ENCODE assay signal across 8 cellular contexts in the genomic region with DNA sequence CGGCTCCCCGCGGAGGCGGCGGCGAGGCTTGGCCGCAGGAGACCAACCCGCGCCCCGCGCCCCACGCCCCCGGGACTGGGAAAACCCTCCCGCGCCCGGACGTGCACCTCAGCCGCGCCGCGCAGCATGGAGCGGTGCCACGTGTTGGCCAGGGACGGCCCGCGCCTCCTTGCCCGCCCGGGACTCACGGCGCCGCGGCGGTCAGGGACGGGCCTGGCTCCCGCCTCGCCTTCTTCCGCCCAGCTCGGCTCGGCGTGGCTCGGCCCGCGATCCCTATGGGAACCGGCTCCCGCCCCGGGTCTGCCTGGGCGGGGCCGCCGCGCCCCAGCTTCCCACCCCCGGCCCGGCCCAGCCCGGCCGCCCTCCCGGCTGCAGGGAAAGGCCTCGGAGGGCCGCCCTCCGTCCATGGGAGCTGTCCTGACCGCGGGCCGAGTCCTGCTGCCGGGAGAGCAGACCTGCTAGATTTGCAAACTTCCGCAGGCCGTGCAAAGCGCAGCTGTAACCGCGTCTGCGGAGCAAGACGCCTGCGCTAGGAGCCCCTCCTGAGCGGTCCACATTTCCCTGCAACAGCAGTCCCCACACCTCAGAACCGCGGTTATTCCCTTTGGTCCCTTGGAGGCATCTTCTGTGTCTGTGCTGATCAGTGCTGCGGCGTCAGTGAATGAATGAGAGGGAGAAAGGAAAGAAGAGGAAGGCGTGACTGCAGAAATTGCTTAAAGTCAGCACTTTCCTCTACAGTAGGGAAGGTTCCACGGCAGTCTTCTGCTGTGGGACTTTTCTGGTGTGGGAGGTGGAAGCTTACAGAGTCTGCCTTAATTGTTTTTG. TPM values are rescaled to one million over a fixed set of nuclear protein-coding genes. Genes with fewer than 3 reads are reported as not detected.
DNase-seq lines count a peak whose midpoint lies in the region; ATAC-seq and TF ChIP-seq lines count a peak whose summit lies in the region.

A gene (minus strand): TSS at position 246 of the 825 bp plus-strand sequence. CDS start 1,013 bp downstream, outside the sequence.

- no peaks in the 10 kb centered on the region for H3K36me3 ChIP-seq in H7 (replicated peaks; ENCODE audit: control insufficient read depth, insufficient read depth, low read length)
- no peaks in the 10 kb centered on the region for H3K36me3 ChIP-seq in colonic mucosa
- no peaks in the 10 kb centered on the region for H3K36me3 ChIP-seq in kidney epithelial cell (ENCODE audit: control insufficient read depth, insufficient read depth, low read length)

- peak within 1 kb of the TSS; percentile 76 to 86 for H3K9ac ChIP-seq in colonic mucosa (ENCODE audit: low read depth in 2 of 2, low read length in 2 of 2)

- peaks cover 21% of the 10 kb centered on the region for H3K27me3 ChIP-seq in H7 (ENCODE audit: control insufficient read depth, insufficient read depth, low read length)
- H3K27me3 ChIP-seq in colonic mucosa, result no peaks in the 10 kb centered on the region
- H3K27me3 ChIP-seq in kidney epithelial cell (ENCODE audit: control insufficient read depth, insufficient read depth, low read length), result no peaks in the 10 kb centered on the region

- intact Hi-C loops in colonic mucosa (cut with DNase I), result no loop called here

- H3K9me3 ChIP-seq in colonic mucosa, result no peaks in the 10 kb centered on the region

- TF ChIP-seq CTCF in GM10266 (IDR thresholded peaks at IDR 0.05; ENCODE audit: control insufficient read depth, insufficient read depth, low read depth, missing control alignments) (no peak), colonic mucosa (IDR thresholded peaks at IDR 0.05) (no peak), kidney epithelial cell (IDR thresholded peaks at IDR 0.05; ENCODE audit: insufficient read depth, low read length, poor library complexity, severe bottlenecking) (no peak)

- peak within 1 kb of the TSS; percentile 57 for H3K4me3 ChIP-seq in H7 (ENCODE audit: insufficient read depth, low read depth, low read length)
- H3K4me3 ChIP-seq in colonic mucosa, result peak within 1 kb of the TSS; percentile 71
- H3K4me3 ChIP-seq in kidney epithelial cell (ENCODE audit: low read depth, low read length), result peak within 1 kb of the TSS; percentile 60

- H3K27ac ChIP-seq in colonic mucosa, result peak within 1 kb of the TSS; percentile 92

- H3K4me1 ChIP-seq in colonic mucosa, result no peaks in the 10 kb centered on the region

- ATAC-seq in GM21526 (IDR thresholded peaks at IDR 0.05; ENCODE audit: low FRiP score, unreplicated experiment), result no peak

- DNase-seq in GM10266 (ENCODE audit: extremely low spot score), result peak; percentile 71
- peak; percentile 88 for DNase-seq in H7
- DNase-seq in MV-4-11 (lab: John Stamatoyannopoulos, UW), result peak; percentile 60
- peak; percentile 52 for DNase-seq in activated CD4-positive, CD25-positive, alpha-beta regulatory T cell treated with anti-CD3 and anti-CD28 coated beads, Interleukin-2, amount 50 U/mL, for 72 hours
- peak; percentile 79 for DNase-seq in colonic mucosa
- no peak for DNase-seq in kidney epithelial cell (ENCODE audit: low read depth)
- peak; percentile 56 for DNase-seq in stimulated activated CD4-positive, alpha-beta T cell treated with anti-CD3 and anti-CD28 coated beads, Interleukin-12 subunit alpha, Interleukin-12 subunit beta, amount 100 ng/mL, for 4 hours

RNA-seq across cellular contexts. Expression of the gene that starts here (rescaled TPM):
- 5.8 and 16.4 TPM in 2 replicates for total RNA-seq in H7 (2014; rRNA removed; shearing (Covaris generic))
- 10 to 100 TPM; 16.2 to 36.2 TPM for total RNA-seq in colonic mucosa
- total RNA-seq in kidney epithelial cell, result 1.2 and 2.4 TPM in 2 replicates
